In the genomic region with DNA sequence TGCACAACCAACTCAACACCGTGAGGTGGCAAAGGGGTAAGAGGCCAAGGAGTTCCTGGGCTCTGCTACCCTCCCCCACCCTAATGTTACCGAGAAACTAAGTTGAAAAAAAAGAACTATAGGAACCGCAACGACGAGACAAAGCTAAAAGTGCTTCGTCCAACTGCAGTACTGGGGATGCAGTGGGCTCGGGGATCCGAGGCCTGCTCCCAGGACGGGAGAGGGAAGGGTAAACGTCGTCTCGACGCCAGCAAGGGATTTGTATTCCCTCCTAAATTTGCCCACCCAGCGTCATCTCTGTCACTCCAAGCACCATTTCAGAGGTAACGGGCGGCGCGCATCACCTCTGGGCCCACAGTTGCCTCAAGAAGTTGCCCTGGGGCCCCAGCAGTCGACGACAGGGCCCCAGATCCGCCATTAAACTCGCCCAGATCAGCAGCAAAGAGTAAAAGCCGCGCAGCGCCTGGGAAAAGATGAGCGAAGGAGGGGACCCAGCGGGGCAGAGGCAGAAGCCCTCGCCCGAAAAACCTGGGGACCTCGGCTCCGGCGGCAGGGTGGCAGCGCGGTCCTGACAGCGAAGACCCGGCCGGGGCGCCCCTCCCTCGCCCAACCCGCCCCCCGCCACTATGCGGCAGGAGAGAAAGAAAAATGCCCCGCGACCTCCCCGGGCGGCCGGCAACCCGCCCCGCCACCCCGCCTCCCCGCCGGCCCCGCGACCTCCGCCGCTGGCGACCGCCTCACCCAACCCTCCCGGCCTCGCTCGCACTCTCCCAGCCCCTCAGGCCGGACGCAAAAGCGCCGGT, we compare ENCODE assay signal across 8 cellular contexts. TPM values are rescaled to one million over a fixed set of nuclear protein-coding genes. Genes with fewer than 3 reads are reported as not detected.
A peak's percentile ranks its signal among the peaks of the same experiment; 100 is the strongest.
DNase-seq lines count a peak whose midpoint lies in the region; ATAC-seq and TF ChIP-seq lines count a peak whose summit lies in the region.

No MANE protein-coding gene starts in this region.

- no peaks in the 10 kb centered on the region for H3K9me3 ChIP-seq in mucosa of rectum (ENCODE audit: control insufficient read depth in 2 of 2, low read length in 2 of 2)

- no peaks in the 10 kb centered on the region for H3K9me3 Mint-ChIP-seq in activated CD8-positive, alpha-beta memory T cell treated with anti-CD3 and anti-CD28 coated beads, Interleukin-2, amount 10 ng/mL, durations not matched to agents 7 days and 5 days (ENCODE audit: low read depth)
- no peaks in the 10 kb centered on the region for H3K9me3 Mint-ChIP-seq in endothelial cell (ENCODE audit: unreplicated experiment)

- H3K36me3 Mint-ChIP-seq in activated CD8-positive, alpha-beta memory T cell treated with anti-CD3 and anti-CD28 coated beads, Interleukin-2, amount 10 ng/mL, durations not matched to agents 7 days and 5 days = peaks cover 29% of the 10 kb centered on the region
- H3K36me3 Mint-ChIP-seq in endothelial cell (ENCODE audit: low read depth, unreplicated experiment) = peaks cover 27% of the 10 kb centered on the region

- peak; percentile 0 for ATAC-seq in GM21381 (IDR thresholded peaks at IDR 0.05; ENCODE audit: unreplicated experiment)
- no peak for ATAC-seq in activated CD8-positive, alpha-beta memory T cell treated with anti-CD3 and anti-CD28 coated beads, Interleukin-2, amount 10 ng/mL, durations not matched to agents 7 days and 5 days
- no peak for ATAC-seq in GM21529 (IDR thresholded peaks at IDR 0.05; ENCODE audit: unreplicated experiment)

- H3K36me3 ChIP-seq in mucosa of rectum (ENCODE audit: control insufficient read depth in 2 of 2, insufficient read depth in 2 of 2, low read length in 2 of 2) = no peaks in the 10 kb centered on the region

- peaks cover 7 to 9% of the 10 kb centered on the region in 2 donors for H3K4me1 ChIP-seq in mucosa of rectum (ENCODE audit: control insufficient read depth in 2 of 2, insufficient read depth in 2 of 2, low read length in 2 of 2)

- peak overlapping the region; percentile 97 for H3K27ac Mint-ChIP-seq in activated CD8-positive, alpha-beta memory T cell treated with anti-CD3 and anti-CD28 coated beads, Interleukin-2, amount 10 ng/mL, durations not matched to agents 7 days and 5 days
- peak overlapping the region; percentile 92 for H3K27ac Mint-ChIP-seq in endothelial cell (ENCODE audit: unreplicated experiment)

- peak overlapping the region; percentile 74 to 83 for H3K9ac ChIP-seq in mucosa of rectum (ENCODE audit: low read depth in 1 of 2, low read length in 2 of 2)

- H3K4me1 Mint-ChIP-seq in activated CD8-positive, alpha-beta memory T cell treated with anti-CD3 and anti-CD28 coated beads, Interleukin-2, amount 10 ng/mL, durations not matched to agents 7 days and 5 days = peaks cover 34% of the 10 kb centered on the region
- H3K4me1 Mint-ChIP-seq in endothelial cell (ENCODE audit: unreplicated experiment) = peaks cover 22% of the 10 kb centered on the region

- no peaks in the 10 kb centered on the region for H3K27me3 Mint-ChIP-seq in activated CD8-positive, alpha-beta memory T cell treated with anti-CD3 and anti-CD28 coated beads, Interleukin-2, amount 10 ng/mL, durations not matched to agents 7 days and 5 days
- H3K27me3 Mint-ChIP-seq in endothelial cell (ENCODE audit: unreplicated experiment) = peaks cover 23% of the 10 kb centered on the region

- peak overlapping the region; percentile 78 to 84 for H3K4me3 ChIP-seq in mucosa of rectum (ENCODE audit: low read length in 2 of 2)

- no peak for TF ChIP-seq CTCF in C4-2B (conservative IDR thresholded peaks at IDR 0.05)
- no peak for TF ChIP-seq CTCF in endothelial cell (IDR thresholded peaks at IDR 0.05; ENCODE audit: unreplicated experiment)

- CTCF ChIA-PET in activated CD8-positive, alpha-beta memory T cell treated with anti-CD3 and anti-CD28 coated beads, Interleukin-2, amount 10 ng/mL, durations not matched to agents 7 days and 5 days (lab: Charles Lee) = interaction anchor here (0.6 to 1.5 kb wide), 5 partner anchors 11 to 979 kb away, joined by 3 to 6 read pairs (median 3); no protein-coding TSS in a partner anchor

- H3K27ac ChIP-seq in C4-2B = peak overlapping the region; percentile 87
- peak overlapping the region; percentile 98 for H3K27ac ChIP-seq in mucosa of rectum (ENCODE audit: low read depth in 2 of 2, low read length in 2 of 2)

- H3K27me3 ChIP-seq in mucosa of rectum (ENCODE audit: control insufficient read depth in 2 of 2, insufficient read depth in 2 of 2, low read length in 2 of 2) = no peaks in the 10 kb centered on the region

- peak overlapping the region; percentile 91 for H3K4me3 Mint-ChIP-seq in activated CD8-positive, alpha-beta memory T cell treated with anti-CD3 and anti-CD28 coated beads, Interleukin-2, amount 10 ng/mL, durations not matched to agents 7 days and 5 days
- H3K4me3 Mint-ChIP-seq in endothelial cell (ENCODE audit: unreplicated experiment) = peak overlapping the region; percentile 98

- DNase-seq in NAMALWA (ENCODE audit: low spot score) = peak; percentile 69
- peak; percentile 68 for DNase-seq in activated CD8-positive, alpha-beta memory T cell treated with anti-CD3 and anti-CD28 coated beads, Interleukin-2, amount 10 ng/mL, durations not matched to agents 7 days and 5 days
- no peak for DNase-seq in endothelial cell (ENCODE audit: low spot score)
- peak; percentile 2 to 9 for DNase-seq in stimulated activated CD8-positive, alpha-beta memory T cell treated with anti-CD3 and anti-CD28 coated beads, Interleukin-7, amount 100 ng/mL, for 1 hour (ENCODE audit: low read depth in 2 of 2)

RNA-seq across cellular contexts. Expression of a gene that starts 0.7 kb away (rescaled TPM):
- 10 to 100 TPM; 14.3 to 16.9 TPM for total RNA-seq in activated CD8-positive, alpha-beta memory T cell treated with anti-CD3 and anti-CD28 coated beads, Interleukin-2, amount 10 ng/mL, durations not matched to agents 7 days and 5 days
- 17.3 TPM for total RNA-seq in endothelial cell (ENCODE audit: unreplicated experiment)
